ENCODE assay signal across 11 cellular contexts in the genomic region with DNA sequence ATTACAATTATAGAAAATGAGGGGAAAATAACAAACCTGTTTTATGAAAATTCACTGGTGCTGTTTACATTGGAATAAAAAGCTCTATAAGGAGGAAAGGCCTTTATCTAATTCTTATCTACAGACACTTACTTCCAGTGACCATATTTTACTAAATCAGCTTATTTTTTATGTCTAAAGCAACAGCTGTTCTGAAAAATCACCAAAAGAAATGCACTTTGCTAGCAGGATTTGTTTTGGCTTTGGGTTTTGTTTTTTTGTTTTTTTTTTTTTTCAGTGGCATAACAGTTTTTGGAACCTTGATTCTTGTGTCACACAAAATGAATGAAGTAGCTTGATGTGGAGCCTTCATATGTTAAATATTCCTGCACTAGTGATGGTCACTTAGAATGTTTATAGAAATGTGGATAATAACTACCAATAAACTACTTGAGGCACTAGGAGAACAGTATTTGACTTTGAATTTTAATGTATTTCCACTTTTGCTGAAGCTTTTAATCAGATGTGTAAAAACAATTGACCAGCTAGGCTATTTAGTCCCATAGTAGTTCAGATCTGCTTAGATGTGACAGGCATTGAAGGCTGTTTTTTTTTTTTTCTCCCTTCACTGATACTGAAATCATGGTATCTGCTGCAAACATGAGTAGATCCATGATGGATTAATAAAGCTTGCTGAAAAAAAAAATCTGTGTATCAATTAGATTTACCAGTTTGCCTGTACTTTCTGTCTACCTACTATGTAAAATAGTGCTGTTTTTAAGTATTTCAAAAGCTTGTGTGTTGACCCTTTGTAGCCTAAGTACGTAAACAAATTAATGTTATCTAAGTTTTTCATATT. TPM values are rescaled to one million over a fixed set of nuclear protein-coding genes. Genes with fewer than 3 reads are reported as not detected.
DNase-seq lines count a peak whose midpoint lies in the region; ATAC-seq and TF ChIP-seq lines count a peak whose summit lies in the region.
"Had no signal": no experiment of that assay in that cellular context is flagged by ENCODE, and none has a peak within 500 bp of the region (broad histone marks: within the 10 kb centered on the region; RNA-seq: fewer than 3 reads in every experiment).

No MANE protein-coding gene starts in this region.

- H3K27ac ChIP-seq in Panc1 (ENCODE audit: low read length) (peak overlapping the region; percentile 14; the same call in 1 of the 2 replicates), fibroblast of lung (ENCODE audit: insufficient read depth, low read length) (no peak overlapping the region), prostate gland (no peak overlapping the region)
- H3K27ac ChIP-seq: BLaER1 had no signal

- CTCF ChIA-PET in Caco-2 (lab: Charles Lee) (interaction anchor here (0.6 to 1.2 kb wide), 2 partner anchors 572 to 573 kb away, joined by 3 to 4 read pairs; no protein-coding TSS in a partner anchor), Panc1 (lab: Charles Lee) (interaction anchor here (0.7 kb wide), 2 partner anchors 96 to 166 kb away, joined by 3 to 8 read pairs; no protein-coding TSS in a partner anchor)

- POLR2A ChIA-PET in Caco-2 (lab: Charles Lee), result no interaction called here
- POLR2A ChIA-PET in Panc1 (lab: Charles Lee), result interaction anchor here (0.6 to 0.7 kb wide), 3 partner anchors 8 to 455 kb away, joined by 3 to 5 read pairs (median 5); no protein-coding TSS in a partner anchor

- H3K9me3 Mint-ChIP-seq in Caco-2 (ENCODE audit: unreplicated experiment), result no peaks in the 10 kb centered on the region

- peaks cover 32% of the 10 kb centered on the region for H3K36me3 Mint-ChIP-seq in Caco-2 (ENCODE audit: insufficient read depth, unreplicated experiment)

- WGBS in prostate gland, result 89% methylated on average over 1 of the region's 1 CpG

- H3K27me3 Mint-ChIP-seq in Caco-2 (ENCODE audit: insufficient read depth, unreplicated experiment), result no peaks in the 10 kb centered on the region

- peak overlapping the region; percentile 93 for H3K4me3 Mint-ChIP-seq in Caco-2 (ENCODE audit: unreplicated experiment)

- H3K79me2 ChIP-seq in fibroblast of lung (ENCODE audit: control insufficient read depth, insufficient read depth, low read length), result peaks cover 19% of the 10 kb centered on the region

- H3K4me1 Mint-ChIP-seq in Caco-2 (ENCODE audit: low read depth, unreplicated experiment), result peaks cover 7% of the 10 kb centered on the region

- H3K9ac ChIP-seq in fibroblast of lung (ENCODE audit: insufficient read depth, low read length), result no peak overlapping the region
- H3K9ac ChIP-seq: BLaER1 had no signal

- TF ChIP-seq POLR2A in prostate gland (IDR thresholded peaks at IDR 0.05), result no peak

- BruUV-seq in Caco-2 (replicated peaks; lab: Mats Ljungman, UMichigan) (no TSS peak), Panc1 (replicated peaks; lab: Mats Ljungman, UMichigan) (no TSS peak)

- no peak overlapping the region for H3K27ac Mint-ChIP-seq in Caco-2 (ENCODE audit: unreplicated experiment)

- H3K4me1 ChIP-seq in Caco-2, result peaks cover 1% of the 10 kb centered on the region; the same call in 1 of the 2 replicates
- H3K4me1 ChIP-seq in Panc1 (ENCODE audit: control insufficient read depth, insufficient read depth, low read length), result peaks cover 26% of the 10 kb centered on the region
- no peaks in the 10 kb centered on the region for H3K4me1 ChIP-seq in fibroblast of lung (ENCODE audit: control insufficient read depth, extremely low read depth, insufficient read depth, low read length)
- H3K4me1 ChIP-seq in prostate gland (replicated peaks), result no peaks in the 10 kb centered on the region
- H3K4me1 ChIP-seq: BLaER1 had no signal

- DNase-seq in Caco-2 (no peak), Panc1 (ENCODE audit: low read depth, low spot score) (no peak), fibroblast of lung (ENCODE audit: low read depth in 2 of 2) (no peak), prostate gland (ENCODE audit: low spot score) (no peak), GM13976 (ENCODE audit: low spot score) (no peak), HK-2 (ENCODE audit: unreplicated experiment) (no peak), OCI-M2 (lab: John Stamatoyannopoulos, UW; ENCODE audit: unreplicated experiment) (no peak), NCI-H1417 treated with DMSO at 0.1 percent for 48 hours (lab: John Stamatoyannopoulos, UW) (no peak)
- DNase-seq: activated T-cell treated with anti-CD3 and anti-CD28 coated beads, Interleukin-2, amount 50 U/mL, for 48 hours; NCI-H1694 had no signal

- H3K27me3 ChIP-seq in Caco-2 (replicated peaks; ENCODE audit: control insufficient read depth, insufficient read depth, low read length) (no peaks in the 10 kb centered on the region), Panc1 (ENCODE audit: control insufficient read depth, insufficient read depth, low read length) (no peaks in the 10 kb centered on the region), fibroblast of lung (ENCODE audit: control insufficient read depth, insufficient read depth, low read length) (no peaks in the 10 kb centered on the region), prostate gland (replicated peaks; ENCODE audit: insufficient read depth) (no peaks in the 10 kb centered on the region)
- H3K27me3 ChIP-seq: BLaER1 had no signal

- TF ChIP-seq CTCF in Caco-2 (IDR thresholded peaks at IDR 0.05; ENCODE audit: insufficient read depth in 1 of 2, low read depth in 1 of 2, low read length in 1 of 2, severe bottlenecking in 1 of 2, unreplicated experiment in 1 of 2) (no peak), Panc1 (IDR thresholded peaks at IDR 0.05) (no peak), fibroblast of lung (conservative IDR thresholded peaks at IDR 0.05 in 1 of 2, IDR thresholded peaks at IDR 0.05 in 1 of 2; ENCODE audit: low read depth in 1 of 2, low read length in 2 of 2) (no peak), prostate gland (IDR thresholded peaks at IDR 0.05) (no peak), GM13976 (IDR thresholded peaks at IDR 0.05; ENCODE audit: borderline replicate concordance, control extremely low read depth, extremely low read depth, insufficient read depth, missing control alignments) (no peak)

- H3K36me3 ChIP-seq in Caco-2 (ENCODE audit: control insufficient read depth, insufficient read depth, low read length) (no peaks in the 10 kb centered on the region), Panc1 (ENCODE audit: control insufficient read depth, insufficient read depth, low read length) (peaks cover 7% of the 10 kb centered on the region), fibroblast of lung (ENCODE audit: control insufficient read depth, insufficient read depth, low read length) (no peaks in the 10 kb centered on the region), prostate gland (no peaks in the 10 kb centered on the region)
- H3K36me3 ChIP-seq: BLaER1 had no signal

- intact Hi-C loops in Caco-2 (cut with micrococcal nuclease; ENCODE audit: unreplicated experiment), result no loop called here
- intact Hi-C loops in Panc1 (cut with micrococcal nuclease; ENCODE audit: unreplicated experiment), result no loop called here
- intact Hi-C loops in prostate gland (cut with DNase I), result no loop called here

- H3K4me3 ChIP-seq in Caco-2 (ENCODE audit: low read depth, low read length) (peak overlapping the region; percentile 26), Panc1 (ENCODE audit: low read depth in 2 of 2, low read length in 2 of 2) (peak overlapping the region in 1 of 2 experiments; percentile 4; a peak in 1 of 4 replicates), fibroblast of lung (replicated peaks in 1 of 4; ENCODE audit: control extremely low read depth in 1 of 4, insufficient read depth in 1 of 4, low read depth in 3 of 4, low read length in 4 of 4) (peak overlapping the region in 3 of 4 experiments; percentile 4 to 100 (median 38)), prostate gland (peak overlapping the region; percentile 12 to 79)
- H3K4me3 ChIP-seq: BLaER1 had no signal

- no peak overlapping the region for H2AFZ ChIP-seq in fibroblast of lung (ENCODE audit: low read length)

- H3K4me2 ChIP-seq in fibroblast of lung (ENCODE audit: extremely low read depth, insufficient read depth, low read length), result peak overlapping the region; percentile 47
- H3K4me2 ChIP-seq: BLaER1 had no signal

- in situ Hi-C loops in Panc1 (cut with HindIII; ENCODE audit: low pct_unique_long_range_greater_than_20kb, low sequenced_read_pairs) (no loop called here), GM13976 (cut with MboI; ENCODE audit: low sequenced_read_pairs, unreplicated experiment) (no loop called here)

- H3K9me3 ChIP-seq in Caco-2 (no peaks in the 10 kb centered on the region), Panc1 (ENCODE audit: control insufficient read depth, insufficient read depth, low read depth, low read length) (no peaks in the 10 kb centered on the region), fibroblast of lung (ENCODE audit: control insufficient read depth, insufficient read depth, low read depth, low read length) (no peaks in the 10 kb centered on the region), prostate gland (no peaks in the 10 kb centered on the region)

- H4K20me1 ChIP-seq in fibroblast of lung (ENCODE audit: control insufficient read depth, extremely low read depth, insufficient read depth, low read length), result no peaks in the 10 kb centered on the region
- H4K20me1 ChIP-seq: BLaER1 had no signal

- no peak for ATAC-seq in Panc1

RNA-seq across cellular contexts. Expression of a gene that starts 2.8 kb away (rescaled TPM):
- 40.6 and 42.5 TPM in 2 replicates for total RNA-seq in Caco-2 (2022)
- 37.4 TPM for total RNA-seq in Panc1 (2021; ENCODE audit: unreplicated experiment)
- 11.9 TPM for polyA plus RNA-seq in Panc1 (2012; ENCODE audit: insufficient read length)
- 31.6 and 37.0 TPM in 2 replicates for total RNA-seq in fibroblast of lung
- 11.4 and 24.1 TPM in 2 replicates for polyA plus RNA-seq in fibroblast of lung
- 8.0 and 15.6 TPM in 2 replicates for polyA plus RNA-seq in fibroblast of lung (2012)
- polyA minus RNA-seq in fibroblast of lung (ENCODE audit: low replicate concordance), result 3.1 TPM in 1 of 2 replicates, not detected in the other
- total RNA-seq in prostate gland, result 10 to 100 TPM; 34.3 to 37.3 TPM
